Comparison of ENCODE assay signal across 14 cellular contexts in genomic region chr7:116327751-116328150, GRCh38.
DNase-seq lines count a peak whose midpoint lies in the region; ATAC-seq and TF ChIP-seq lines count a peak whose summit lies in the region.
"Had no signal": no experiment of that assay in that cellular context is flagged by ENCODE, and none has a peak within 500 bp of the region (broad histone marks: within the 10 kb centered on the region; RNA-seq: fewer than 3 reads in every experiment).

No MANE protein-coding gene starts in this region.

- H2BK5ac ChIP-seq in mesendoderm (ENCODE audit: low read length): no peak overlapping the region

- H3K27me3 Mint-ChIP-seq in HFFc6 (ENCODE audit: insufficient read depth): peaks cover 2% of the 10 kb centered on the region
- H3K27me3 Mint-ChIP-seq in endodermal cell (ENCODE audit: insufficient read depth): no peaks in the 10 kb centered on the region

- no peak overlapping the region for H4K8ac ChIP-seq in mesendoderm (ENCODE audit: low read depth, low read length)

- H3K4me1 ChIP-seq in thoracic aorta (ENCODE audit: control insufficient read depth in 1 of 2, low read depth in 2 of 2) (peaks cover 6 to 46% of the 10 kb centered on the region in 2 donors), mesendoderm (ENCODE audit: control insufficient read depth, low read depth, low read length) (no peaks in the 10 kb centered on the region), psoas muscle (no peaks in the 10 kb centered on the region), endodermal cell (ENCODE audit: control insufficient read depth, insufficient read depth, low read length) (no peaks in the 10 kb centered on the region)

- H4K5ac ChIP-seq in mesendoderm (ENCODE audit: low read length): no peak overlapping the region

- no peak overlapping the region for H2AK5ac ChIP-seq in mesendoderm (ENCODE audit: low read length)

- ATAC-seq in thoracic aorta (ENCODE audit: insufficient number of reproducible peaks, low FRiP score, low read depth): peak; percentile 46
- ATAC-seq in psoas muscle: no peak
- ATAC-seq: effector memory CD8-positive, alpha-beta T cell; naive thymus-derived CD4-positive, alpha-beta T cell had no signal

- TF ChIP-seq CTCF in HFFc6 (IDR thresholded peaks at IDR 0.05): peak; percentile 42; the same call in 1 of the 2 replicates
- no peak for TF ChIP-seq CTCF in thoracic aorta (IDR thresholded peaks at IDR 0.05)
- no peak for TF ChIP-seq CTCF in psoas muscle (IDR thresholded peaks at IDR 0.05)
- TF ChIP-seq CTCF in endodermal cell (conservative IDR thresholded peaks at IDR 0.05): no peak

- no peak overlapping the region for H3K4me2 ChIP-seq in mesendoderm (ENCODE audit: low read length)

- H3K9ac ChIP-seq in mesendoderm (ENCODE audit: low read length) (no peak overlapping the region), endodermal cell (ENCODE audit: extremely low read depth, low read length, poor library complexity, severe bottlenecking) (no peak overlapping the region)

- H3K56ac ChIP-seq in mesendoderm (ENCODE audit: low read length): no peak overlapping the region

- H3K9me3 ChIP-seq in thoracic aorta: no peaks in the 10 kb centered on the region
- H3K9me3 ChIP-seq in psoas muscle: no peaks in the 10 kb centered on the region
- no peaks in the 10 kb centered on the region for H3K9me3 ChIP-seq in endodermal cell (ENCODE audit: control insufficient read depth, low read length)

- H3K36me3 ChIP-seq in thoracic aorta: no peaks in the 10 kb centered on the region
- H3K36me3 ChIP-seq in mesendoderm (ENCODE audit: control insufficient read depth, insufficient read depth, low read length): no peaks in the 10 kb centered on the region
- no peaks in the 10 kb centered on the region for H3K36me3 ChIP-seq in psoas muscle (ENCODE audit: insufficient read depth in 1 of 2, low read depth in 1 of 2)
- H3K36me3 ChIP-seq in endodermal cell (ENCODE audit: control insufficient read depth, insufficient read depth, low read length): no peaks in the 10 kb centered on the region

- H3K23ac ChIP-seq in mesendoderm (ENCODE audit: low read length): no peak overlapping the region

- H3K79me2 ChIP-seq in mesendoderm (ENCODE audit: control insufficient read depth, insufficient read depth, low read length): no peaks in the 10 kb centered on the region

- H3K36me3 Mint-ChIP-seq in HFFc6 (ENCODE audit: low read depth) (peaks cover 33% of the 10 kb centered on the region), endodermal cell (ENCODE audit: low read depth) (no peaks in the 10 kb centered on the region)
- H3K36me3 Mint-ChIP-seq: naive thymus-derived CD4-positive, alpha-beta T cell had no signal

- no CpG with 5 or more reads among the region's 7 CpGs for WGBS in mesendoderm (ENCODE audit: extremely low coverage, insufficient coverage, low lambda C conversion rate)
- 80 to 84% (median 81%) methylated on average over 7 of the region's 7 CpGs for WGBS in psoas muscle, 3 donors
- WGBS in endodermal cell (ENCODE audit: insufficient coverage in 1 of 2, insufficient read length in 1 of 2), 2 experiments: 90 to 95% methylated on average over 4 to 6 of the region's 7 CpGs

- peak overlapping the region; percentile 51 to 74 for H3K27ac ChIP-seq in thoracic aorta
- H3K27ac ChIP-seq in mesendoderm (ENCODE audit: low read depth, low read length): no peak overlapping the region
- H3K27ac ChIP-seq in psoas muscle: no peak overlapping the region
- H3K27ac ChIP-seq in endodermal cell (ENCODE audit: low read depth, low read length): no peak overlapping the region

- H3K9me3 Mint-ChIP-seq in HFFc6 (no peaks in the 10 kb centered on the region), endodermal cell (no peaks in the 10 kb centered on the region)
- H3K9me3 Mint-ChIP-seq: activated naive CD4-positive, alpha-beta T cell treated with anti-CD3 and anti-CD28 coated beads for 36 hours; effector memory CD8-positive, alpha-beta T cell; naive thymus-derived CD4-positive, alpha-beta T cell had no signal

- no peaks in the 10 kb centered on the region for H3K27me3 ChIP-seq in thoracic aorta (replicated peaks; ENCODE audit: insufficient read depth)
- H3K27me3 ChIP-seq in mesendoderm (ENCODE audit: insufficient read depth, low read length, poor library complexity): no peaks in the 10 kb centered on the region
- no peaks in the 10 kb centered on the region for H3K27me3 ChIP-seq in psoas muscle (ENCODE audit: insufficient read depth in 3 of 3, low read length in 2 of 3)
- H3K27me3 ChIP-seq in endodermal cell (ENCODE audit: control insufficient read depth, insufficient read depth, low read length, poor library complexity, severe bottlenecking): no peaks in the 10 kb centered on the region

- H3K18ac ChIP-seq in mesendoderm (ENCODE audit: low read length): no peak overlapping the region

- DNase-seq in HFFc6: peak; percentile 92
- peak; percentile 50 for DNase-seq in amniotic stem cell (lab: John Stamatoyannopoulos, UW)
- peak; percentile 81 for DNase-seq in foreskin melanocyte
- no peak for DNase-seq in thoracic aorta (ENCODE audit: low spot score)
- DNase-seq in mesendoderm: no peak
- no peak for DNase-seq in psoas muscle
- DNase-seq in hippocampal formation (lab: John Stamatoyannopoulos, UW): no peak
- no peak for DNase-seq in endodermal cell
- DNase-seq: activated naive CD4-positive, alpha-beta T cell treated with anti-CD3 and anti-CD28 coated beads for 36 hours; DMS 273 treated with DMSO at 0.1 percent for 48 hours; effector memory CD8-positive, alpha-beta T cell; naive thymus-derived CD4-positive, alpha-beta T cell; NCI-H1048; NCI-H748 treated with DMSO at 0.1 percent for 48 hours had no signal

- H3K4ac ChIP-seq in mesendoderm (ENCODE audit: low read depth, low read length): no peak overlapping the region

- no peak overlapping the region for H3K4me3 ChIP-seq in thoracic aorta
- no peak overlapping the region for H3K4me3 ChIP-seq in mesendoderm (ENCODE audit: low read length)
- no peak overlapping the region for H3K4me3 ChIP-seq in psoas muscle
- no peak overlapping the region for H3K4me3 ChIP-seq in endodermal cell (ENCODE audit: low read length)

- H3K27ac Mint-ChIP-seq in HFFc6: peak overlapping the region; percentile 89
- H3K27ac Mint-ChIP-seq in endodermal cell: no peak overlapping the region
- H3K27ac Mint-ChIP-seq: activated naive CD4-positive, alpha-beta T cell treated with anti-CD3 and anti-CD28 coated beads for 36 hours; effector memory CD8-positive, alpha-beta T cell; naive thymus-derived CD4-positive, alpha-beta T cell had no signal

- no peaks in the 10 kb centered on the region for H3K79me1 ChIP-seq in mesendoderm (ENCODE audit: low read length)

- no peak overlapping the region for H2BK120ac ChIP-seq in mesendoderm (ENCODE audit: low read depth, low read length)

- H3K4me3 Mint-ChIP-seq in HFFc6: peak overlapping the region; percentile 78
- H3K4me3 Mint-ChIP-seq in endodermal cell: no peak overlapping the region
- H3K4me3 Mint-ChIP-seq: activated naive CD4-positive, alpha-beta T cell treated with anti-CD3 and anti-CD28 coated beads for 36 hours; effector memory CD8-positive, alpha-beta T cell; naive thymus-derived CD4-positive, alpha-beta T cell had no signal

- H2BK15ac ChIP-seq in mesendoderm (replicated peaks; ENCODE audit: low read depth): no peak overlapping the region

- peaks cover 94% of the 10 kb centered on the region for H3K4me1 Mint-ChIP-seq in HFFc6 (ENCODE audit: low read depth)
- H3K4me1 Mint-ChIP-seq in endodermal cell: no peaks in the 10 kb centered on the region

- intact Hi-C loops in psoas muscle (cut with DNase I): no loop called here

Comparison
In these comparisons a context has a peak if more than half of its experiments do, and no peak if none do; other contexts are left out.
1. DNase-seq: peak in HFFc6 (single experiment), amniotic stem cell (single experiment) and foreskin melanocyte (single experiment); none in thoracic aorta (single experiment), mesendoderm (single experiment), psoas muscle (0 of 2), hippocampal formation (0 of 2) and endodermal cell (single experiment).
2. H3K27ac ChIP-seq: peak in thoracic aorta (2 of 2); none in mesendoderm (single experiment), psoas muscle (single experiment) and endodermal cell (single experiment).